17 cellular contexts compared by ENCODE assay signal in the genomic region with DNA sequence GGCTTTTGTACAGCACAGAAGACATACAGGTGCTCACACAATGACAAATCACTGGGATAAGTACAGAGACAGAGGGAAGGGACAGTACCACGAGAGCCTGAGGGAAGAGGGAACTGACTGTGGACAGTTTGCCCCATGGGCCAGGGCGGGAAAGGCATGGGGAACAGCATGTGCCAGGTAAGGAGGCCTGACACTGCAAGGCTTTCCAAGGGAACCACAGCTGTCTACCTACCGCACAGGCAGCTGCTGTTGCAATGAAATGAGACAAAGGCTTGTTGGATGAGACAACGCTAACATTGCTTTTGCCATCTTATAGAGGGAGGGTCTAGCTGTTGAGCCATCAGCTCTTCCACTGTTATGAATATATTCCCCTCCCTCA.
DNase-seq lines count a peak whose midpoint lies in the region; ATAC-seq and TF ChIP-seq lines count a peak whose summit lies in the region.
"Had no signal": no experiment of that assay in that cellular context is flagged by ENCODE, and none has a peak within 500 bp of the region (broad histone marks: within the 10 kb centered on the region; RNA-seq: fewer than 3 reads in every experiment).

No MANE protein-coding gene starts in this region.

- no peaks in the 10 kb centered on the region; the same call in 1 of the 2 replicates for H3K27me3 Mint-ChIP-seq in H9 (ENCODE audit: low read depth)
- H3K27me3 Mint-ChIP-seq in chondrocyte (ENCODE audit: low read depth) = peaks cover 2% of the 10 kb centered on the region

- H2BK5ac ChIP-seq in H9 (ENCODE audit: insufficient read length, low read length) (no peak overlapping the region), mesenchymal stem cell (ENCODE audit: low read depth, low read length, poor library complexity, severe bottlenecking) (peak overlapping the region; percentile 60), trophoblast cell (ENCODE audit: low read depth, low read length, poor library complexity) (peak overlapping the region; percentile 90)

- TF ChIP-seq CTCF in H9 (conservative IDR thresholded peaks at IDR 0.05) (no peak), chondrocyte (IDR thresholded peaks at IDR 0.05) (no peak)

- DNase-seq in H9 (no peak), chondrocyte (ENCODE audit: low spot score) (no peak), mesenchymal stem cell (no peak), trophoblast cell (no peak), amygdala (lab: John Stamatoyannopoulos, UW) (no peak), cerebellum (ENCODE audit: low spot score) (no peak)
- DNase-seq: CD8-positive, alpha-beta memory T cell; DMS79 treated with DMSO at 0.1 percent for 48 hours; NCI-H1048; NCI-H1436 treated with DMSO at 0.1 percent for 48 hours; NCI-H2081; NCI-H510A treated with DMSO at 0.1 percent for 48 hours had no signal

- H4K91ac ChIP-seq in H9 (ENCODE audit: insufficient read length, low read depth, low read length) (no peak overlapping the region), mesenchymal stem cell (ENCODE audit: low read length) (no peak overlapping the region), trophoblast cell (ENCODE audit: low read depth, low read length) (peak overlapping the region; percentile 97)

- H4K5ac ChIP-seq in H9 (ENCODE audit: insufficient read length, low read depth, low read length) = no peak overlapping the region

- H4K12ac ChIP-seq in trophoblast cell (ENCODE audit: low read depth, low read length) = peak overlapping the region; percentile 46

- H2BK12ac ChIP-seq in H9 (ENCODE audit: insufficient read length, low read depth, low read length) (peak overlapping the region; percentile 66), mesenchymal stem cell (ENCODE audit: low read length in 2 of 2) (no peak overlapping the region), trophoblast cell (ENCODE audit: low read length) (peak overlapping the region; percentile 98)

- no peak overlapping the region for H3K4ac ChIP-seq in H9 (ENCODE audit: low read depth, low read length)
- no peak overlapping the region for H3K4ac ChIP-seq in mesenchymal stem cell (ENCODE audit: low read depth in 1 of 2, low read length in 2 of 2)
- H3K4ac ChIP-seq in trophoblast cell (ENCODE audit: low read depth, low read length) = peak overlapping the region; percentile 84

- H2AK5ac ChIP-seq in H9 (ENCODE audit: insufficient read length, low read length) (no peak overlapping the region), mesenchymal stem cell (ENCODE audit: low read length, severe bottlenecking) (peak overlapping the region; percentile 99), trophoblast cell (ENCODE audit: low read length) (peak overlapping the region; percentile 98)

- H3K27ac ChIP-seq in H9 (ENCODE audit: insufficient read length, low read depth, low read length) (no peak overlapping the region), mesenchymal stem cell (ENCODE audit: low read length, poor library complexity, severe bottlenecking) (no peak overlapping the region), trophoblast cell (ENCODE audit: low read depth, low read length) (peak overlapping the region; percentile 94)
- H3K27ac ChIP-seq: A549; BLaER1 treated with 17β-estradiol and CSF1 and Interleukin-3, amounts not matched to agents 10 nM and 100 nM; KMS-11 had no signal

- H2BK120ac ChIP-seq in H9 (ENCODE audit: low read depth, low read length, poor library complexity, severe bottlenecking) = no peak overlapping the region
- no peak overlapping the region for H2BK120ac ChIP-seq in mesenchymal stem cell (ENCODE audit: low read depth, low read length)
- peak overlapping the region; percentile 99 for H2BK120ac ChIP-seq in trophoblast cell (ENCODE audit: insufficient read depth, low read length, poor library complexity)

- H4K20me1 ChIP-seq in H9 (ENCODE audit: control insufficient read depth, insufficient read depth, insufficient read length) = no peaks in the 10 kb centered on the region
- H4K20me1 ChIP-seq: BLaER1 treated with 17β-estradiol and CSF1 and Interleukin-3, amounts not matched to agents 10 nM and 100 nM had no signal

- no peak overlapping the region for H3T11ph ChIP-seq in H9 (ENCODE audit: low read length)

- H3K56ac ChIP-seq in H9 (ENCODE audit: insufficient read length, low read depth, low read length) = no peak overlapping the region

- peaks cover 0 to 4% of the 10 kb centered on the region in 2 experiments; a peak in 1 of 5 replicates for H3K9me3 Mint-ChIP-seq in H9
- peaks cover 2% of the 10 kb centered on the region for H3K9me3 Mint-ChIP-seq in chondrocyte (ENCODE audit: low read depth)

- H3K4me3 ChIP-seq in mesenchymal stem cell (ENCODE audit: insufficient read depth in 1 of 2, low read depth in 1 of 2, low read length in 2 of 2) = no peak overlapping the region
- no peak overlapping the region for H3K4me3 ChIP-seq in trophoblast cell (ENCODE audit: low read depth, low read length)
- H3K4me3 ChIP-seq: A549; BLaER1 treated with 17β-estradiol and CSF1 and Interleukin-3, amounts not matched to agents 10 nM and 100 nM had no signal

- H3K79me1 ChIP-seq in H9 (ENCODE audit: insufficient read depth, low read depth, low read length, poor library complexity, severe bottlenecking) = no peaks in the 10 kb centered on the region
- no peaks in the 10 kb centered on the region for H3K79me1 ChIP-seq in mesenchymal stem cell (replicated peaks; ENCODE audit: low read length, poor library complexity, severe bottlenecking)
- peaks cover 46% of the 10 kb centered on the region for H3K79me1 ChIP-seq in trophoblast cell (ENCODE audit: low read length)

- no peak overlapping the region for H3K23ac ChIP-seq in H9 (ENCODE audit: insufficient read length, low read depth, low read length)
- peak overlapping the region in 1 of 2 experiments; percentile 83 for H3K23ac ChIP-seq in mesenchymal stem cell (ENCODE audit: low read length in 2 of 2)
- H3K23ac ChIP-seq in trophoblast cell (ENCODE audit: low read length) = no peak overlapping the region

- H3K27ac Mint-ChIP-seq in H9 = peak overlapping the region; percentile 86 to 97 (median 96); a peak in 5 of 7 replicates
- H3K27ac Mint-ChIP-seq in chondrocyte (ENCODE audit: unreplicated experiment) = peak overlapping the region; percentile 20
- H3K27ac Mint-ChIP-seq: CD8-positive, alpha-beta memory T cell had no signal

- H3K4me3 Mint-ChIP-seq in H9 = no peak overlapping the region; a peak in 1 of 5 replicates
- H3K4me3 Mint-ChIP-seq in chondrocyte (ENCODE audit: unreplicated experiment) = no peak overlapping the region
- H3K4me3 Mint-ChIP-seq: CD8-positive, alpha-beta memory T cell had no signal

- no CpG with 5 or more reads among the region's 4 CpGs for WGBS in H9 (ENCODE audit: extremely low coverage, insufficient read length, low lambda C conversion rate)
- WGBS in mesenchymal stem cell = 79% methylated on average over 4 of the region's 4 CpGs
- WGBS in trophoblast cell (ENCODE audit: extremely low coverage, insufficient coverage, insufficient read length) = no CpG with 5 or more reads among the region's 4 CpGs

- no peak overlapping the region for H3K14ac ChIP-seq in H9 (ENCODE audit: insufficient read depth, low read length)
- H3K14ac ChIP-seq in mesenchymal stem cell (ENCODE audit: low read length in 2 of 2) = no peak overlapping the region
- peak overlapping the region; percentile 96 for H3K14ac ChIP-seq in trophoblast cell (ENCODE audit: low read length)

- H2BK20ac ChIP-seq in H9 (ENCODE audit: low read depth, low read length, poor library complexity, severe bottlenecking) = no peak overlapping the region

- peaks cover 6% of the 10 kb centered on the region; the same call in 1 of the 2 replicates for H3K4me1 ChIP-seq in H9 (ENCODE audit: insufficient read depth, low read length)
- H3K4me1 ChIP-seq in mesenchymal stem cell (ENCODE audit: control insufficient read depth, insufficient read depth, low read depth, low read length) = peaks cover 32% of the 10 kb centered on the region
- H3K4me1 ChIP-seq in trophoblast cell (ENCODE audit: control insufficient read depth in 1 of 2, insufficient read depth in 2 of 2, low read length in 2 of 2) = peaks cover 39 to 42% of the 10 kb centered on the region in 2 experiments
- H3K4me1 ChIP-seq: A549; BLaER1 treated with 17β-estradiol and CSF1 and Interleukin-3, amounts not matched to agents 10 nM and 100 nM had no signal

- H3K79me2 ChIP-seq in H9 (ENCODE audit: insufficient read depth, low read length) = no peaks in the 10 kb centered on the region
- peaks cover 8% of the 10 kb centered on the region for H3K79me2 ChIP-seq in trophoblast cell (ENCODE audit: control insufficient read depth, insufficient read depth, low read length, poor library complexity)

- ATAC-seq in GM18907 (IDR thresholded peaks at IDR 0.05; ENCODE audit: unreplicated experiment) = no peak
- ATAC-seq: A549, HCT116 had no signal

- no peaks in the 10 kb centered on the region for H3K27me3 ChIP-seq in H9 (ENCODE audit: insufficient read depth, low read length)
- H3K27me3 ChIP-seq in mesenchymal stem cell (ENCODE audit: control insufficient read depth in 1 of 2, insufficient read depth in 1 of 2, low read length in 2 of 2) = peaks cover 0 to 47% of the 10 kb centered on the region in 2 experiments
- H3K27me3 ChIP-seq in trophoblast cell (ENCODE audit: insufficient read depth, low read length) = no peaks in the 10 kb centered on the region
- H3K27me3 ChIP-seq: BLaER1 treated with 17β-estradiol and CSF1 and Interleukin-3, amounts not matched to agents 10 nM and 100 nM had no signal

- no peak overlapping the region for H4K8ac ChIP-seq in H9 (replicated peaks; ENCODE audit: insufficient read length, low read depth, low read length)
- no peak overlapping the region for H4K8ac ChIP-seq in mesenchymal stem cell (ENCODE audit: low read length)
- H4K8ac ChIP-seq in trophoblast cell (ENCODE audit: low read depth, low read length) = peak overlapping the region; percentile 87

- no peaks in the 10 kb centered on the region for H3K36me3 Mint-ChIP-seq in H9 (ENCODE audit: insufficient read depth in 1 of 3, low read depth in 3 of 3)
- no peaks in the 10 kb centered on the region for H3K36me3 Mint-ChIP-seq in chondrocyte (ENCODE audit: low read depth)
- H3K36me3 Mint-ChIP-seq: CD8-positive, alpha-beta memory T cell had no signal

- H3K18ac ChIP-seq in H9 (ENCODE audit: insufficient read length, low read depth, low read length) = peak overlapping the region; percentile 68
- H3K18ac ChIP-seq in mesenchymal stem cell (ENCODE audit: low read depth in 1 of 2, low read length in 2 of 2) = no peak overlapping the region
- H3K18ac ChIP-seq in trophoblast cell (ENCODE audit: low read length) = peak overlapping the region; percentile 81

- no peaks in the 10 kb centered on the region for H3K23me2 ChIP-seq in H9 (ENCODE audit: insufficient read length, low read depth, low read length, poor library complexity, severe bottlenecking)

- no peaks in the 10 kb centered on the region for H3K9me3 ChIP-seq in H9 (ENCODE audit: control insufficient read depth, low read depth, low read length)
- no peaks in the 10 kb centered on the region for H3K9me3 ChIP-seq in mesenchymal stem cell (ENCODE audit: control insufficient read depth, low read length)
- H3K9me3 ChIP-seq in trophoblast cell (ENCODE audit: insufficient read depth, low read depth, low read length) = peaks cover 4% of the 10 kb centered on the region
- H3K9me3 ChIP-seq: A549 had no signal

- H2BK15ac ChIP-seq in H9 (ENCODE audit: low read depth, low read length) (no peak overlapping the region), mesenchymal stem cell (ENCODE audit: low read depth, poor library complexity, severe bottlenecking) (no peak overlapping the region)

- no peak overlapping the region for H3K9ac ChIP-seq in H9 (ENCODE audit: extremely low read depth, insufficient read length, low read length)
- H3K9ac ChIP-seq in mesenchymal stem cell (ENCODE audit: low read length) = no peak overlapping the region
- H3K9ac ChIP-seq in trophoblast cell (ENCODE audit: low read length) = no peak overlapping the region
- H3K9ac ChIP-seq: BLaER1 treated with 17β-estradiol and CSF1 and Interleukin-3, amounts not matched to agents 10 nM and 100 nM; KMS-11 had no signal

- no peaks in the 10 kb centered on the region for H3K36me3 ChIP-seq in mesenchymal stem cell (ENCODE audit: control insufficient read depth in 1 of 2, insufficient read depth in 2 of 2, low read depth in 1 of 2, low read length in 2 of 2)
- H3K36me3 ChIP-seq in trophoblast cell (ENCODE audit: control insufficient read depth in 1 of 2, insufficient read depth in 2 of 2, low read length in 2 of 2) = no peaks in the 10 kb centered on the region
- H3K36me3 ChIP-seq: BLaER1 treated with 17β-estradiol and CSF1 and Interleukin-3, amounts not matched to agents 10 nM and 100 nM had no signal

- H3K4me1 Mint-ChIP-seq in H9 (peaks cover 15 to 22% of the 10 kb centered on the region in 2 experiments), chondrocyte (ENCODE audit: low read depth) (peaks cover 48% of the 10 kb centered on the region)
- H3K4me1 Mint-ChIP-seq: CD8-positive, alpha-beta memory T cell had no signal

- no peak overlapping the region for H3K4me2 ChIP-seq in H9 (ENCODE audit: insufficient read depth, insufficient read length, low read length)
- H3K4me2 ChIP-seq in mesenchymal stem cell (ENCODE audit: low read length, poor library complexity, severe bottlenecking) = no peak overlapping the region
- H3K4me2 ChIP-seq in trophoblast cell (ENCODE audit: low read length) = peak overlapping the region; percentile 22
- H3K4me2 ChIP-seq: A549; BLaER1 treated with 17β-estradiol and CSF1 and Interleukin-3, amounts not matched to agents 10 nM and 100 nM; KMS-11 had no signal

- H2AFZ ChIP-seq in H9 (ENCODE audit: low read length) (no peak overlapping the region), mesenchymal stem cell (ENCODE audit: low read depth, low read length) (no peak overlapping the region), trophoblast cell (ENCODE audit: insufficient read depth, low read length, poor library complexity) (peak overlapping the region; percentile 48)

Comparison
In these comparisons a context has a peak if more than half of its experiments do, and no peak if none do; other contexts are left out.
1. H2BK12ac ChIP-seq: peak in H9 (single experiment) and trophoblast cell (single experiment); none in mesenchymal stem cell (0 of 2).
2. H3K18ac ChIP-seq: peak in H9 (single experiment) and trophoblast cell (single experiment); none in mesenchymal stem cell (0 of 2).